ENCODE assay signal across 10 cellular contexts in genomic region chr7:116230191-116231005, GRCh38. TPM values are rescaled to one million over a fixed set of nuclear protein-coding genes. Genes with fewer than 3 reads are reported as not detected.
DNase-seq lines count a peak whose midpoint lies in the region; ATAC-seq, FAIRE-seq and TF ChIP-seq lines count a peak whose summit lies in the region.
"Had no signal": no experiment of that assay in that cellular context is flagged by ENCODE, and none has a peak within 500 bp of the region (broad histone marks: within the 10 kb centered on the region; RNA-seq: fewer than 3 reads in every experiment).

No MANE protein-coding gene starts in this region.

- H3K9me3 ChIP-seq in GM12878 (replicated peaks; ENCODE audit: control insufficient read depth, insufficient read depth, low read length): no peaks in the 10 kb centered on the region
- no peaks in the 10 kb centered on the region for H3K9me3 ChIP-seq in muscle layer of colon (ENCODE audit: low read length)
- H3K9me3 ChIP-seq: SJCRH30 had no signal

- H3K27ac ChIP-seq in GM12878 (ENCODE audit: control insufficient read depth, insufficient read depth): peak overlapping the region; percentile 28; the same call in 1 of the 2 replicates
- peak overlapping the region; percentile 85 for H3K27ac ChIP-seq in muscle layer of colon (ENCODE audit: low read depth, low read length)
- H3K27ac ChIP-seq: SJCRH30 had no signal

- H3K4me1 ChIP-seq in GM12878 (ENCODE audit: control insufficient read depth, insufficient read depth, low read length) (peaks cover 21% of the 10 kb centered on the region), muscle layer of colon (ENCODE audit: insufficient read depth, low read length) (peaks cover 70% of the 10 kb centered on the region)

- TF ChIP-seq POLR2A in GM12878 (IDR thresholded peaks at IDR 0.05; ENCODE audit: low read depth, low read length): no peak

- DNase-seq in Right ventricle myocardium inferior (ENCODE audit: missing footprints): no peak
- no peak for DNase-seq in cardiac septum (ENCODE audit: low spot score)
- DNase-seq in GM12878 (ENCODE audit: low read depth, low spot score): no peak
- no peak for DNase-seq in COLO829 (ENCODE audit: low spot score)
- no peak for DNase-seq in NCI-H2171 (lab: John Stamatoyannopoulos, UW)
- DNase-seq: DMS153 had no signal

- TF ChIP-seq CTCF in GM12878 (IDR thresholded peaks at IDR 0.05 in 2 of 3, conservative IDR thresholded peaks at IDR 0.05 in 1 of 3; ENCODE audit: control insufficient read depth in 2 of 3, extremely low read depth in 1 of 3, insufficient read depth in 1 of 3, low read depth in 3 of 3, low read length in 3 of 3): no peak

- in situ Hi-C loops in GM12878 (cut with MboI): no loop called here

- no peaks in the 10 kb centered on the region for H3K27me3 ChIP-seq in GM12878 (replicated peaks in 1 of 2; ENCODE audit: control insufficient read depth in 2 of 2, insufficient read depth in 2 of 2, low read length in 1 of 2)
- no peaks in the 10 kb centered on the region for H3K27me3 ChIP-seq in muscle layer of colon (ENCODE audit: control insufficient read depth in 1 of 2, insufficient read depth in 2 of 2, low read length in 2 of 2)
- H3K27me3 ChIP-seq: SJCRH30 had no signal

- WGBS in GM12878 (ENCODE audit: insufficient coverage, insufficient replicate concordance, low lambda C conversion rate, missing lambda C conversion rate): 85% methylated on average over 4 of the region's 4 CpGs

- BruUV-seq in GM12878 (replicated peaks; lab: Mats Ljungman, UMichigan): no TSS peak

- no peak overlapping the region for H2AFZ ChIP-seq in GM12878 (ENCODE audit: control insufficient read depth, low read depth, low read length)

- no peaks in the 10 kb centered on the region; a peak in 1 of 4 replicates for H3K36me3 ChIP-seq in GM12878 (ENCODE audit: control insufficient read depth in 2 of 2, insufficient read depth in 2 of 2, low read length in 1 of 2)
- H3K36me3 ChIP-seq in muscle layer of colon (ENCODE audit: insufficient read depth, low read length): peaks cover 3% of the 10 kb centered on the region
- H3K36me3 ChIP-seq: SJCRH30 had no signal

- peak overlapping the region; percentile 31 for H3K4me2 ChIP-seq in GM12878 (ENCODE audit: control insufficient read depth, insufficient read depth)

- RAD21 ChIA-PET in GM12878 (lab: Charles Lee; ENCODE audit: unreplicated experiment): interaction anchor here (1.1 to 3.7 kb wide), 8 partner anchors 9 to 92 kb away, joined by 3 to 31 read pairs (median 4); partner anchors contain the start of gene TES

- H3K4me3 ChIP-seq in GM12878 (no peak overlapping the region), muscle layer of colon (ENCODE audit: low read depth in 1 of 2, low read length in 2 of 2) (peak overlapping the region in 1 of 2 donors; percentile 15)
- H3K4me3 ChIP-seq: SJCRH30 had no signal

- SMC1A ChIA-PET in GM12878 (lab: Charles Lee; ENCODE audit: uncharacterized antibody, unreplicated experiment): interaction anchor here (1.0 to 10.5 kb wide), 9 partner anchors 11 to 88 kb away, joined by 3 to 188 read pairs (median 4); partner anchors contain the start of gene TES

- H3K9ac ChIP-seq in GM12878 (ENCODE audit: control insufficient read depth, insufficient read depth, low read length): no peak overlapping the region
- H3K9ac ChIP-seq in muscle layer of colon (ENCODE audit: low read length): peak overlapping the region; percentile 59

- no peaks in the 10 kb centered on the region for H4K20me1 ChIP-seq in GM12878 (ENCODE audit: control insufficient read depth, insufficient read depth)

- TF ChIP-seq EP300 in GM12878 (IDR thresholded peaks at IDR 0.05; ENCODE audit: borderline replicate concordance in 1 of 2, control insufficient read depth in 1 of 2, low read depth in 2 of 2, low read length in 2 of 2): no peak

- CTCF ChIA-PET in GM12878 (lab: Yijun Ruan, JAX): interaction anchor here (1.0 to 6.4 kb wide), 11 partner anchors 8 to 576 kb away, joined by 3 to 76 read pairs (median 4); no protein-coding TSS in a partner anchor

- FAIRE-seq in GM12878 (lab: Jason Lieb, UNC): no peak

- H3K79me2 ChIP-seq in GM12878 (ENCODE audit: control insufficient read depth, insufficient read depth, low read length): peaks cover 76% of the 10 kb centered on the region

- peak; percentile 45 for ATAC-seq in Right ventricle myocardium inferior
- peak; percentile 47 for ATAC-seq in GM12878
- ATAC-seq in HG03521 (IDR thresholded peaks at IDR 0.05; ENCODE audit: unreplicated experiment): no peak
- no peak for ATAC-seq in GM19467 (IDR thresholded peaks at IDR 0.05; ENCODE audit: unreplicated experiment)

- intact Hi-C loops in Right ventricle myocardium inferior (cut with DNase I) (no loop called here), cardiac septum (cut with DNase I) (loop anchor here (2.0 kb wide), 1 partner anchor 20 kb away; the partner anchor contains the start of gene TES), GM12878 (cut with micrococcal nuclease; ENCODE audit: unreplicated experiment) (no loop called here)

- no peak for TF ChIP-seq RAD21 in GM12878 (IDR thresholded peaks at IDR 0.05; ENCODE audit: insufficient read depth, low read depth, low read length)

- POLR2A ChIA-PET in GM12878 (lab: Charles Lee): interaction anchor here (0.9 kb wide), 1 partner anchor 20 kb away, joined by 3 read pairs; no protein-coding TSS in a partner anchor

TF ChIP-seq in GM12878, 131 proteins besides CTCF, POLR2A, EP300 and RAD21:
- TF ChIP-seq, protein P1, sequence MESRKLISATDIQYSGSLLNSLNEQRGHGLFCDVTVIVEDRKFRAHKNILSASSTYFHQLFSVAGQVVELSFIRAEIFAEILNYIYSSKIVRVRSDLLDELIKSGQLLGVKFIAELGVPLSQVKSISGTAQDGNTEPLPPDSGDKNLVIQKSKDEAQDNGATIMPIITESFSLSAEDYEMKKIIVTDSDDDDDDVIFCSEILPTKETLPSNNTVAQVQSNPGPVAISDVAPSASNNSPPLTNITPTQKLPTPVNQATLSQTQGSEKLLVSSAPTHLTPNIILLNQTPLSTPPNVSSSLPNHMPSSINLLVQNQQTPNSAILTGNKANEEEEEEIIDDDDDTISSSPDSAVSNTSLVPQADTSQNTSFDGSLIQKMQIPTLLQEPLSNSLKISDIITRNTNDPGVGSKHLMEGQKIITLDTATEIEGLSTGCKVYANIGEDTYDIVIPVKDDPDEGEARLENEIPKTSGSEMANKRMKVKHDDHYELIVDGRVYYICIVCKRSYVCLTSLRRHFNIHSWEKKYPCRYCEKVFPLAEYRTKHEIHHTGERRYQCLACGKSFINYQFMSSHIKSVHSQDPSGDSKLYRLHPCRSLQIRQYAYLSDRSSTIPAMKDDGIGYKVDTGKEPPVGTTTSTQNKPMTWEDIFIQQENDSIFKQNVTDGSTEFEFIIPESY (IDR thresholded peaks at IDR 0.05): no peak
- TF ChIP-seq NFIC (IDR thresholded peaks at IDR 0.05; ENCODE audit: low read depth, low read length) (no peak), PKNOX1 (IDR thresholded peaks at IDR 0.05) (0 out of 2 replicates have a peak, but pooled peaks have one; percentile 11)
TF ChIP-seq in GM12878: peak in this region for 1.

RNA-seq across cellular contexts. Expression of gene TES, which starts 20.1 kb away (rescaled TPM):
- total RNA-seq in Right ventricle myocardium inferior: 21.2 TPM
- 15.8 TPM for total RNA-seq in cardiac septum
- total RNA-seq in GM12878 (2013; cell fraction: nucleolus; rRNA removed): 23.9 and 26.5 TPM in 2 replicates
- 66.4 and 73.2 TPM in 2 replicates for total RNA-seq in GM12878 (2014; rRNA removed)
- 59.7 and 59.8 TPM in 2 replicates for total RNA-seq in GM12878 (2014; rRNA removed; fragmentation: Illumina TruSeq; extraction: Trizol)
- total RNA-seq in GM12878 (2021): 48.5 and 58.7 TPM in 2 replicates
- polyA plus RNA-seq in GM12878 (2011; ENCODE audit: low read depth): 36.0 TPM
- polyA plus RNA-seq in GM12878 (2011; rRNA removed): 54.3 and 70.1 TPM in 2 replicates
- polyA plus RNA-seq in GM12878 (2011; cell fraction: cytosol; rRNA removed): 33.3 and 36.5 TPM in 2 replicates
- 28.9 and 71.6 TPM in 2 replicates for polyA plus RNA-seq in GM12878 (2011; cell fraction: nucleus; rRNA removed)
- 40.6 and 44.6 TPM in 2 replicates for polyA plus RNA-seq in GM12878 (2012)
- polyA plus RNA-seq in GM12878 (2014; fragmentation: Illumina TruSeq; extraction: Trizol): 63.4 and 77.1 TPM in 2 replicates
- 10 to 100 TPM; 31.2 to 41.7 TPM for polyA plus RNA-seq in GM12878 (2014; fragmentation: Nextera tagmentation; extraction: Ambion mirVana)
- 49.5 and 50.9 TPM in 2 replicates for polyA plus RNA-seq in GM12878 (2014; rRNA removed)
- 10 to 100 TPM; 70.6 to 77.5 TPM for polyA plus RNA-seq in GM12878 (2016; fragmentation: Nextera tagmentation; extraction: Ambion mirVana)
- polyA minus RNA-seq in GM12878 (2011; rRNA and poly(A)+ RNA removed): 36.1 and 40.0 TPM in 2 replicates
- polyA minus RNA-seq in GM12878 (2011; cell fraction: cytosol; rRNA and poly(A)+ RNA removed): 12.0 and 17.5 TPM in 2 replicates
- polyA minus RNA-seq in GM12878 (2011; cell fraction: nucleus; rRNA and poly(A)+ RNA removed): 11.0 and 28.4 TPM in 2 replicates

Comparison
In these comparisons a context has a peak if more than half of its experiments do, and no peak if none do; other contexts are left out.
1. ATAC-seq: peak in Right ventricle myocardium inferior (single experiment) and GM12878 (single experiment); none in HG03521 (single experiment) and GM19467 (single experiment).